ENCODE assay signal across 9 cellular contexts in the genomic region with DNA sequence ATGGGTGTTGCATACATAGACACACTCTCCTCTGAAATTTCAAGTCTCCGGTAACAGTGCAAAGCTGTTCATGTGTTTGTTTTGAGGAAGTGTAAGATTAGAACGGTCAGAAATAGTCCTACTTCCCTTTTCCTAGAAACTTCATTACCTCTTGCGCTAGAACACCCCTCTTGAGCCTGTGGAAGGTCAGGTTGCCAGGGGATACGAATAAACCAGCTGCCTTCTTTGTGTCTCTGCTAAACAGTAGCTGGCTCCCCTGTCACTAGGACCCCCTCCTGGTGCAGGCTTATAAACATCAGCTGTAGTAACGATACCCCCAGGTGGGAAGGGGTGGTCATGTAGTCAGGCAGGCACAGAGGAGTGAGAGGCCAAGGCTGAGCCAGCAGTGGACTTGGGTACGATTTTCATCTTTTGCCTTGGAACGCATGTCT.
DNase-seq lines count a peak whose midpoint lies in the region; ATAC-seq and TF ChIP-seq lines count a peak whose summit lies in the region.
"Had no signal": no experiment of that assay in that cellular context is flagged by ENCODE, and none has a peak within 500 bp of the region (broad histone marks: within the 10 kb centered on the region; RNA-seq: fewer than 3 reads in every experiment).

No MANE protein-coding gene starts in this region.

- H3K79me2 ChIP-seq in neural cell (replicated peaks; ENCODE audit: insufficient read depth, low read length) = no peaks in the 10 kb centered on the region
- H3K79me2 ChIP-seq in hepatocyte = peaks cover 9% of the 10 kb centered on the region

- H3K9ac ChIP-seq in neural cell (ENCODE audit: low read length) = no peak overlapping the region

- H3K4me2 ChIP-seq in neural cell (ENCODE audit: low read length) (no peak overlapping the region), hepatocyte (no peak overlapping the region)

- no peaks in the 10 kb centered on the region for H4K20me1 ChIP-seq in neural cell (ENCODE audit: insufficient read depth)
- no peaks in the 10 kb centered on the region for H4K20me1 ChIP-seq in hepatocyte (ENCODE audit: insufficient read depth, poor library complexity, severe bottlenecking)

- H3K36me3 ChIP-seq in neural cell (ENCODE audit: insufficient read depth, low read length) (no peaks in the 10 kb centered on the region), hepatocyte (replicated peaks; ENCODE audit: insufficient read depth, low read depth) (no peaks in the 10 kb centered on the region)

- TF ChIP-seq RAD21 in neural cell (conservative IDR thresholded peaks at IDR 0.05) = peak; percentile 11

- H3K4me1 ChIP-seq in hepatocyte (ENCODE audit: insufficient read depth) = peaks cover 4% of the 10 kb centered on the region

- H3K27me3 ChIP-seq in neural cell (ENCODE audit: insufficient read depth, low read depth, low read length) (no peaks in the 10 kb centered on the region), hepatocyte (no peaks in the 10 kb centered on the region)

- H3K9me2 ChIP-seq in neural cell (ENCODE audit: insufficient read depth, low read length) (no peaks in the 10 kb centered on the region), hepatocyte (replicated peaks; ENCODE audit: insufficient read depth) (no peaks in the 10 kb centered on the region)

- no peak for TF ChIP-seq EP300 in neural cell (conservative IDR thresholded peaks at IDR 0.05; ENCODE audit: poor library complexity, severe bottlenecking)

- H3F3A ChIP-seq in neural cell (ENCODE audit: insufficient read depth, low read length, poor library complexity, severe bottlenecking) = no peaks in the 10 kb centered on the region

- H3K4me3 ChIP-seq in neural cell (ENCODE audit: low read length) = no peak overlapping the region
- H3K4me3 ChIP-seq in hepatocyte = no peak overlapping the region

- peak; percentile 98 for DNase-seq in SIG-M5 treated with dmso at 0.1 percent for 504 hours (lab: John Stamatoyannopoulos, UW; ENCODE audit: unreplicated experiment)
- DNase-seq in hepatocyte (ENCODE audit: low spot score) = no peak
- DNase-seq in head of caudate nucleus = no peak
- no peak for DNase-seq in NCI-H774 (lab: John Stamatoyannopoulos, UW)
- DNase-seq: activated T-cell treated with anti-CD3 and anti-CD28 coated beads, Interleukin-2, amount 50 U/mL, for 1 hour had no signal

- no peaks in the 10 kb centered on the region for H3K9me3 ChIP-seq in neural cell (ENCODE audit: low read length)
- no peaks in the 10 kb centered on the region for H3K9me3 ChIP-seq in hepatocyte (ENCODE audit: low read depth)

- intact Hi-C loops in head of caudate nucleus (cut with DNase I) = no loop called here

- WGBS in hepatocyte (ENCODE audit: low lambda C conversion rate, missing lambda C conversion rate) = 79% methylated on average over 7 of the region's 7 CpGs

- H2AFZ ChIP-seq in neural cell (ENCODE audit: low read depth, low read length) = no peak overlapping the region
- no peak overlapping the region for H2AFZ ChIP-seq in hepatocyte

- ATAC-seq in GM18867 (IDR thresholded peaks at IDR 0.05; ENCODE audit: unreplicated experiment) (peak; percentile 52), HG02852 (IDR thresholded peaks at IDR 0.05; ENCODE audit: unreplicated experiment) (peak; percentile 63), GM21528 (IDR thresholded peaks at IDR 0.05; ENCODE audit: low FRiP score, unreplicated experiment) (no peak)

- H3K27ac ChIP-seq in neural cell (ENCODE audit: low read length) (no peak overlapping the region), hepatocyte (no peak overlapping the region)

- TF ChIP-seq CTCF in neural cell (IDR thresholded peaks at IDR 0.05; ENCODE audit: poor library complexity, severe bottlenecking) (no peak), hepatocyte (IDR thresholded peaks at IDR 0.05; ENCODE audit: poor library complexity) (no peak)

TF ChIP-seq in neural cell, 6 proteins besides CTCF, POLR2A, EP300 and RAD21:
- no peak for TF ChIP-seq EZH2 (IDR thresholded peaks at IDR 0.05; ENCODE audit: borderline replicate concordance, insufficient read depth, low read length, poor library complexity, severe bottlenecking)
- TF ChIP-seq SMC3 (conservative IDR thresholded peaks at IDR 0.05; ENCODE audit: poor library complexity) = no peak
- no peak for TF ChIP-seq MXI1 (conservative IDR thresholded peaks at IDR 0.05; ENCODE audit: poor library complexity, severe bottlenecking)
- TF ChIP-seq, protein P1, sequence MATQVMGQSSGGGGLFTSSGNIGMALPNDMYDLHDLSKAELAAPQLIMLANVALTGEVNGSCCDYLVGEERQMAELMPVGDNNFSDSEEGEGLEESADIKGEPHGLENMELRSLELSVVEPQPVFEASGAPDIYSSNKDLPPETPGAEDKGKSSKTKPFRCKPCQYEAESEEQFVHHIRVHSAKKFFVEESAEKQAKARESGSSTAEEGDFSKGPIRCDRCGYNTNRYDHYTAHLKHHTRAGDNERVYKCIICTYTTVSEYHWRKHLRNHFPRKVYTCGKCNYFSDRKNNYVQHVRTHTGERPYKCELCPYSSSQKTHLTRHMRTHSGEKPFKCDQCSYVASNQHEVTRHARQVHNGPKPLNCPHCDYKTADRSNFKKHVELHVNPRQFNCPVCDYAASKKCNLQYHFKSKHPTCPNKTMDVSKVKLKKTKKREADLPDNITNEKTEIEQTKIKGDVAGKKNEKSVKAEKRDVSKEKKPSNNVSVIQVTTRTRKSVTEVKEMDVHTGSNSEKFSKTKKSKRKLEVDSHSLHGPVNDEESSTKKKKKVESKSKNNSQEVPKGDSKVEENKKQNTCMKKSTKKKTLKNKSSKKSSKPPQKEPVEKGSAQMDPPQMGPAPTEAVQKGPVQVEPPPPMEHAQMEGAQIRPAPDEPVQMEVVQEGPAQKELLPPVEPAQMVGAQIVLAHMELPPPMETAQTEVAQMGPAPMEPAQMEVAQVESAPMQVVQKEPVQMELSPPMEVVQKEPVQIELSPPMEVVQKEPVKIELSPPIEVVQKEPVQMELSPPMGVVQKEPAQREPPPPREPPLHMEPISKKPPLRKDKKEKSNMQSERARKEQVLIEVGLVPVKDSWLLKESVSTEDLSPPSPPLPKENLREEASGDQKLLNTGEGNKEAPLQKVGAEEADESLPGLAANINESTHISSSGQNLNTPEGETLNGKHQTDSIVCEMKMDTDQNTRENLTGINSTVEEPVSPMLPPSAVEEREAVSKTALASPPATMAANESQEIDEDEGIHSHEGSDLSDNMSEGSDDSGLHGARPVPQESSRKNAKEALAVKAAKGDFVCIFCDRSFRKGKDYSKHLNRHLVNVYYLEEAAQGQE (IDR thresholded peaks at IDR 0.05; ENCODE audit: borderline replicate concordance) = no peak
- TF ChIP-seq POLR2AphosphoS5 (IDR thresholded peaks at IDR 0.05) = no peak
